In the genomic region with DNA sequence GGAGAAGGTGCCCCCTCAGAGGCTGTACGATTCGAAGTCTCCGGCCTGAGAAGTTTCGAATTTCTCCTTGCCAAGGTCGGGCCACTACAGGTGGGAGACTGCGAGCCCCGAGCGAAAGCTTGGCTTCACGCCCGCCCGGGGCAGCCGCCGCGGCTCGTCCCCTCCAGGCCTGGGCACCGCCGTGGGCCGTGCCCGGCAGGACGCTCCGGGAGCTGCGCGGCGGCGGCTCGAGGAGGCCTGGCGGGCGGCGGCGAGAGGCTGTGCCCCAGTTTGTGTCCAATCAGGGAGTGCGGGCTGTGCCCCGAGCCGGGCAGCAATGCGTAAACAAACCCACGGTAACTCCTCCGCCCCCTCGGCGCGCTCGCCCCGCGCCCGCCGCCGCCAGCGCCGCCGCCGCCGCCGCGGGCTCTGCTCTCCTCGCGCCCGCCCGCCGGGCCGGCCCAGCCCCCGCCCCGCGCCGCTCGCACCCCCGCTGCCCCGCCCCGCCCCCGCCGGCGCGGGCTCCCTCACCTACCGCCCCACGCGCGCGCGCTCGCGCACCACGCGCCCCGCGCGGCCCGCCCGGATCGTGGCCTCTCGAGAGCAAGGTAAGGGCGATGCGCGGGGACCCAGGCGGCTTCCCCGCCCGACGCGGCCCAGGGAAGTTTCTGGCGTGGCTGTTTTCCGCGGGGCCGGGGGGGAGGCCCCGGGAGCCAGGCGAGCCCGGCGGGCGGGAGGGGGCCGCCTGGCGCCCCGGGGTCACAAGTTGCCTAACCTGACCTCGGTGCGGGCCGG, we compare ENCODE assay signal across 8 cellular contexts. TPM values are rescaled to one million over a fixed set of nuclear protein-coding genes. Genes with fewer than 3 reads are reported as not detected.
DNase-seq lines count a peak whose midpoint lies in the region; ATAC-seq, FAIRE-seq and TF ChIP-seq lines count a peak whose summit lies in the region.

No MANE protein-coding gene starts in this region.

- POLR2A ChIA-PET in CD8-positive, alpha-beta memory T cell (lab: Charles Lee): interaction anchor here (0.8 to 3.2 kb wide), 21 partner anchors 11 to 1749 kb away, joined by 3 to 52 read pairs (median 4); partner anchors contain the start of genes EXOC6, IFIT5, KIF20B and PCGF5

- no peaks in the 10 kb centered on the region for H3K79me2 ChIP-seq in SU-DHL-6 (ENCODE audit: insufficient read depth, low read length)

- peak overlapping the region; percentile 91 for H3K27ac ChIP-seq in CD8-positive, alpha-beta memory T cell (ENCODE audit: low read depth, low read length)
- H3K27ac ChIP-seq in SU-DHL-6 (ENCODE audit: low read depth, low read length): peak overlapping the region; percentile 41; the same call in 1 of the 2 replicates
- H3K27ac ChIP-seq in adipose tissue (ENCODE audit: low read depth, low read length): peak overlapping the region; percentile 97
- H3K27ac ChIP-seq in cardiac muscle cell: peak overlapping the region; percentile 38
- peak overlapping the region; percentile 88 to 98 (median 96) for H3K27ac ChIP-seq in pancreas
- H3K27ac ChIP-seq in thymus (ENCODE audit: low read depth): peak overlapping the region; percentile 96

- peak overlapping the region; percentile 67 for H3K9ac ChIP-seq in SU-DHL-6 (ENCODE audit: low read length)

- peak; percentile 49 for ATAC-seq in GM19452 (IDR thresholded peaks at IDR 0.05; ENCODE audit: unreplicated experiment)
- ATAC-seq in HG03558 (IDR thresholded peaks at IDR 0.05; ENCODE audit: extremely low read depth, unreplicated experiment): peak; percentile 28
- ATAC-seq in pancreas: peak; percentile 62 to 79 (median 78)

- H3K36me3 Mint-ChIP-seq in CD8-positive, alpha-beta memory T cell: peaks cover 0 to 7% (median 2%) of the 10 kb centered on the region in 3 donors

- no peaks in the 10 kb centered on the region for H3K27me3 ChIP-seq in CD8-positive, alpha-beta memory T cell (ENCODE audit: insufficient read depth, low read length, poor library complexity, severe bottlenecking)
- H3K27me3 ChIP-seq in SU-DHL-6 (ENCODE audit: low read length) (no peaks in the 10 kb centered on the region), cardiac muscle cell (peaks cover 86% of the 10 kb centered on the region), pancreas (no peaks in the 10 kb centered on the region), thymus (ENCODE audit: control insufficient read depth, insufficient read depth) (no peaks in the 10 kb centered on the region)

- peaks cover 0 to 1% of the 10 kb centered on the region in 2 donors for H3K27me3 Mint-ChIP-seq in CD8-positive, alpha-beta memory T cell

- H3K27ac Mint-ChIP-seq in CD8-positive, alpha-beta memory T cell: peak overlapping the region; percentile 93 to 99 (median 97)

- peak overlapping the region; percentile 85 for H2AFZ ChIP-seq in SU-DHL-6 (ENCODE audit: low read depth, low read length, severe bottlenecking)

- H3K4me1 ChIP-seq in CD8-positive, alpha-beta memory T cell (ENCODE audit: insufficient read depth, low read length): peaks cover 36% of the 10 kb centered on the region
- peaks cover 6% of the 10 kb centered on the region for H3K4me1 ChIP-seq in cardiac muscle cell (ENCODE audit: low read depth)
- H3K4me1 ChIP-seq in pancreas: no peaks in the 10 kb centered on the region
- H3K4me1 ChIP-seq in thymus (ENCODE audit: control insufficient read depth, insufficient read depth, low read length): peaks cover 5% of the 10 kb centered on the region

- no peaks in the 10 kb centered on the region for H3K36me3 ChIP-seq in CD8-positive, alpha-beta memory T cell (ENCODE audit: insufficient read depth, low read length)
- H3K36me3 ChIP-seq in SU-DHL-6 (ENCODE audit: low read length) (no peaks in the 10 kb centered on the region), cardiac muscle cell (no peaks in the 10 kb centered on the region), pancreas (no peaks in the 10 kb centered on the region), thymus (ENCODE audit: control insufficient read depth, insufficient read depth) (no peaks in the 10 kb centered on the region)

- TF ChIP-seq CTCF in SU-DHL-6 (IDR thresholded peaks at IDR 0.05; ENCODE audit: insufficient read depth, low read length, poor library complexity, severe bottlenecking) (no peak), cardiac muscle cell (IDR thresholded peaks at IDR 0.05; ENCODE audit: low read depth, low read length) (no peak), pancreas (IDR thresholded peaks at IDR 0.05) (no peak)

- peak; percentile 69 to 87 (median 80) for DNase-seq in CD8-positive, alpha-beta memory T cell
- DNase-seq in cardiac muscle cell (ENCODE audit: low read depth in 1 of 2, low spot score in 1 of 2) (peak; percentile 65 to 67), pancreas (peak; percentile 81 to 91 (median 86))

- intact Hi-C loops in pancreas (cut with DNase I): no loop called here

- peak overlapping the region; percentile 87 for H3K4me3 ChIP-seq in CD8-positive, alpha-beta memory T cell (ENCODE audit: low read length)
- H3K4me3 ChIP-seq in SU-DHL-6 (ENCODE audit: insufficient read depth, low read length, poor library complexity, severe bottlenecking) (peak overlapping the region; percentile 68), cardiac muscle cell (peak overlapping the region; percentile 81), pancreas (peak overlapping the region; percentile 78 to 99 (median 90)), thymus (ENCODE audit: low read length) (peak overlapping the region; percentile 96)

- H3F3A ChIP-seq in SU-DHL-6 (ENCODE audit: insufficient read depth): no peaks in the 10 kb centered on the region

- no peaks in the 10 kb centered on the region for H3K9me2 ChIP-seq in SU-DHL-6 (replicated peaks; ENCODE audit: insufficient read depth, low read length)

- FAIRE-seq in pancreas (lab: Jason Lieb, UNC): no peak

- WGBS in adipose tissue, 3 donors: 0 to 1% (median 1%) methylated on average over 41 to 108 of the region's 110 CpGs
- 0 to 1% methylated on average over 29 to 110 of the region's 110 CpGs for WGBS in pancreas, 2 donors
- under 1% methylated on average over 109 of the region's 110 CpGs for WGBS in thymus

- CTCF ChIA-PET in CD8-positive, alpha-beta memory T cell (lab: Charles Lee): interaction anchor here (1.0 to 3.5 kb wide), 16 partner anchors 10 to 217 kb away, joined by 3 to 21 read pairs (median 4); partner anchors contain the start of gene PCGF5

- H3K4me2 ChIP-seq in SU-DHL-6 (ENCODE audit: low read depth, low read length, poor library complexity, severe bottlenecking): peak overlapping the region; percentile 71

- no peaks in the 10 kb centered on the region for H3K9me3 Mint-ChIP-seq in CD8-positive, alpha-beta memory T cell

- no peaks in the 10 kb centered on the region for H4K20me1 ChIP-seq in SU-DHL-6 (ENCODE audit: low read depth, low read length)

- H3K4me3 Mint-ChIP-seq in CD8-positive, alpha-beta memory T cell: peak overlapping the region; percentile 82 to 94 (median 89)

- peaks cover 45 to 68% (median 55%) of the 10 kb centered on the region in 3 donors for H3K4me1 Mint-ChIP-seq in CD8-positive, alpha-beta memory T cell

- no peaks in the 10 kb centered on the region for H3K9me3 ChIP-seq in CD8-positive, alpha-beta memory T cell (ENCODE audit: low read length)
- no peaks in the 10 kb centered on the region for H3K9me3 ChIP-seq in SU-DHL-6 (ENCODE audit: insufficient read depth, low read length)
- no peaks in the 10 kb centered on the region for H3K9me3 ChIP-seq in cardiac muscle cell (ENCODE audit: low read depth)
- no peaks in the 10 kb centered on the region for H3K9me3 ChIP-seq in pancreas
- H3K9me3 ChIP-seq in thymus (ENCODE audit: control insufficient read depth): no peaks in the 10 kb centered on the region

RNA-seq across cellular contexts. Expression of gene PCGF5, which starts 57.8 kb away (rescaled TPM):
- total RNA-seq in CD8-positive, alpha-beta memory T cell: 10 to 100 TPM; 57.0 to 58.0 TPM
- 68.4 TPM for polyA plus RNA-seq in CD8-positive, alpha-beta memory T cell
- polyA plus RNA-seq in adipose tissue (10 to 100 TPM; 12.5 to 30.4 (median 21.0) TPM), cardiac muscle cell (16.4 and 39.3 TPM in 2 replicates), pancreas (10 to 100 TPM; 12.7 to 14.6 TPM), thymus (29.9 TPM)
- total RNA-seq in cardiac muscle cell (13.8 and 19.8 TPM in 2 replicates), pancreas (10 to 100 TPM; 13.3 to 23.2 (median 17.7) TPM)

Comparison
In these comparisons a context has a peak if more than half of its experiments do, and no peak if none do; other contexts are left out.
1. Peak in every context shown above with its lines: DNase-seq, ATAC-seq, H3K4me3 ChIP-seq and H3K27ac ChIP-seq.
2. H3K27ac ChIP-seq: peak in every context shown above with its lines; median percentile 97 in adipose tissue; 96 in pancreas; 96 in thymus; 91 in CD8-positive, alpha-beta memory T cell; 41 in SU-DHL-6; 38 in cardiac muscle cell.
3. ATAC-seq: peak in every context shown above with its lines; median percentile 78 in pancreas; 49 in GM19452; 28 in HG03558.